24 cellular contexts compared by ENCODE assay signal in the genomic region with DNA sequence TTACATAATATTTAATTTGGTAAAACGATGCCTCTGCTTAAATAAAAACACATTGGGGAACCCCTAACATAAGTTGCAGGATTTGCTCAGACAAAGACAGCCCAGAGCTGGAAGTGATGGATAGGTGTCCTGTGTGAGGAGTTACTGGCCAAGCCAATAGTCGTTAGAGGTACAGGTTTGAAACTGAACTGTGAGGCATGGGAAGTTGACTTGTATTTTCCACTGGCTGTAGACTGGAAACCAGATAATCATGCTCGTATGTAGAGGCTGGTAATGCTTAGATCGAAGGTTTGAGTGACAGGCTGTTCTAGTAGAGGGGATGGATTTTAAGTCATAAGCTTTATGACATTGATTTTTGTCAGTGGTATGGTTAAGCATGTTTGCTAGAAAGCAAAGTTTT. TPM values are rescaled to one million over a fixed set of nuclear protein-coding genes. Genes with fewer than 3 reads are reported as not detected.
"Had no signal": no experiment of that assay in that cellular context is flagged by ENCODE, and none has a peak within 500 bp of the region (broad histone marks: within the 10 kb centered on the region; RNA-seq: fewer than 3 reads in every experiment).

No MANE protein-coding gene starts in this region.

- H3K4me3 ChIP-seq: K562, SJSA1, SK-N-MC had no signal

- FAIRE-seq: HepG2, K562, RCC 7860 had no signal

- ATAC-seq: HepG2, K562 had no signal

- H3K27ac Mint-ChIP-seq: IgD-negative memory B cell had no signal

- H3K36me3 Mint-ChIP-seq: IgD-negative memory B cell had no signal

- H3K9ac ChIP-seq: KMS-11 had no signal

- H3K27ac ChIP-seq: KMS-11, SJSA1, SK-N-MC had no signal

- DNase-seq: Kasumi-1, MM.1S, NCI-H1092 treated with DMSO at 0.1 percent for 48 hours, NCI-H1436, NCI-H187, NCI-H2029, NCI-H2081 treated with DMSO at 0.1 percent for 48 hours, NCI-H2171, NCI-H226, NCI-H446, NCI-H510A, NCI-H524 treated with DMSO at 0.1 percent for 48 hours, NCI-H69, NCI-H774, Right ventricle myocardium superior, RPMI8226, SIG-M5 had no signal

- H3K4me1 ChIP-seq: SJSA1 had no signal

- H3K4me1 Mint-ChIP-seq: IgD-negative memory B cell had no signal

- H3K4me2 ChIP-seq: KMS-11 had no signal

- H3K27me3 Mint-ChIP-seq: IgD-negative memory B cell had no signal

- H3K36me3 ChIP-seq: SJSA1 had no signal

- H3K4me3 Mint-ChIP-seq: IgD-negative memory B cell had no signal

- H3K9me3 ChIP-seq: SJSA1 had no signal

- H3K27me3 ChIP-seq: SJSA1 had no signal

RNA-seq across cellular contexts. Expression of a gene that starts 24.8 kb away (rescaled TPM):
- total RNA-seq: HepG2 had no signal
- polyA plus RNA-seq: HepG2, IgD-negative memory B cell had no signal
